In the genomic region with DNA sequence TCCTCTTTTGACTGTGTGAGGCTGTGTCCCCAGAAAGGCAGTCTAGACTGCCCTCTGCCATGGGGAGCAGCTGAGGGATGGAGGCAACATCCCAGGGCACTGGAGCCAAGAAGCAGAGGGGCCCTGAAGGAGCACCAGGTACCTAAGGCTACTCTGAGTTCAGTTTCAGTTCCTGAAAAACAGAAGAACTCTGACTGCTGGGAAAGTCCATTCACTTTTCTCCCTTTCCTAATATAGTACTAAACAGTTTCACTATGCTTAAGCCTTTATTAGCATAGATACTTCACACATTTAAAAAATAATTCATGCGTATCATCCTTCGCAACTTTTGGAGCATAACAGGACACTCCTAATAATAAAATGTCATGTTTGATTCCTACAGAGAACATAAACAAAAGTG, we compare ENCODE assay signal across 12 cellular contexts.
DNase-seq lines count a peak whose midpoint lies in the region; ATAC-seq and TF ChIP-seq lines count a peak whose summit lies in the region.
"Had no signal": no experiment of that assay in that cellular context is flagged by ENCODE, and none has a peak within 500 bp of the region (broad histone marks: within the 10 kb centered on the region; RNA-seq: fewer than 3 reads in every experiment).

No MANE protein-coding gene starts in this region.

- TF ChIP-seq CTCF in GM13976 (IDR thresholded peaks at IDR 0.05; ENCODE audit: borderline replicate concordance, control extremely low read depth, extremely low read depth, insufficient read depth, missing control alignments), result no peak
- no peak for TF ChIP-seq CTCF in HFFc6 (IDR thresholded peaks at IDR 0.05)

- DNase-seq in GM13976 (ENCODE audit: low spot score), result peak; percentile 82
- DNase-seq in NAMALWA (ENCODE audit: low spot score), result peak; percentile 74
- no peak for DNase-seq in DMS79 (lab: John Stamatoyannopoulos, UW)
- no peak for DNase-seq in HFFc6
- DNase-seq in HCEC 1CT, result no peak
- no peak for DNase-seq in epidermal melanocyte (ENCODE audit: insufficient read length, low spot score)
- DNase-seq: H9, NCI-H1436 treated with DMSO at 0.1 percent for 48 hours, right lobe of liver, SJCRH30 had no signal

- H3K27me3 Mint-ChIP-seq in HFFc6 (ENCODE audit: insufficient read depth), result peaks cover 4% of the 10 kb centered on the region

- H3K27ac Mint-ChIP-seq in HFFc6, result no peak overlapping the region
- H3K27ac Mint-ChIP-seq: H9 had no signal

- no peaks in the 10 kb centered on the region for H3K36me3 Mint-ChIP-seq in HFFc6 (ENCODE audit: low read depth)

- in situ Hi-C loops in GM13976 (cut with MboI; ENCODE audit: low sequenced_read_pairs, unreplicated experiment), result no loop called here

- no peaks in the 10 kb centered on the region for H3K4me1 Mint-ChIP-seq in HFFc6 (ENCODE audit: low read depth)
- H3K4me1 Mint-ChIP-seq: H9 had no signal

- H3K4me3 Mint-ChIP-seq in HFFc6, result no peak overlapping the region
- H3K4me3 Mint-ChIP-seq: H9 had no signal

- H3K9me3 Mint-ChIP-seq in HFFc6, result no peaks in the 10 kb centered on the region
- H3K9me3 Mint-ChIP-seq: H9 had no signal

- ATAC-seq in GM19467 (IDR thresholded peaks at IDR 0.05; ENCODE audit: unreplicated experiment) (peak; percentile 79), HG03025 (IDR thresholded peaks at IDR 0.05; ENCODE audit: low FRiP score, unreplicated experiment) (peak; percentile 79)

Comparison
In these comparisons a context has a peak if more than half of its experiments do, and no peak if none do; other contexts are left out.
1. DNase-seq: peak in GM13976 (single experiment) and NAMALWA (single experiment); none in DMS79 (single experiment), HFFc6 (single experiment), HCEC 1CT (single experiment) and epidermal melanocyte (single experiment).